ENCODE assay signal across 13 cellular contexts in the genomic region with DNA sequence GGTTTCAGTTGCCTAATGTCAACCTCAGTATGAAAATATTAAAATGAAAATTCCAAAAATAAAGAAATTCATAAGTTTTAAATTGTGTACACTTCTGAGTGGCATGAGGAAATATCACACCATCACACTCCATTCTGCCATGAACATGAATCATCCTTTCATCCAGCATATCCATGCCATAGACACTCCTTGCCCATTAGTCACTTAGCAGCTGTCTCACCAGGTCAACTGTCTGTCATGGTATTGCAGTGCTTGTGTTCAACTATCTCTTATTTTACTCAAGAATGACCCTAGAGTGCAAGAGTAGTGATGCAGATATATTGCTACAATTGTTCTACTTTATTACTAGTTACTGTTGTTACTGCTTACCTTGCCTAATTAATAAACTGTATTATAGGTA.
"Had no signal": no experiment of that assay in that cellular context is flagged by ENCODE, and none has a peak within 500 bp of the region (broad histone marks: within the 10 kb centered on the region; RNA-seq: fewer than 3 reads in every experiment).

No MANE protein-coding gene starts in this region.

- DNase-seq: activated CD4-positive, alpha-beta T cell treated with anti-CD3 and anti-CD28 coated beads, Interleukin-2, amount 10 ng/mL, durations not matched to agents 7 days and 5 days; activated naive CD4-positive, alpha-beta T cell treated with anti-CD3 and anti-CD28 coated beads, Interleukin-2, amount 50 U/mL, for 16 hours; hippocampal formation; naive B cell; psoas muscle; right lobe of liver; stimulated activated CD4-positive, alpha-beta T cell treated with anti-CD3 and anti-CD28 coated beads, Interleukin-1b, Interleukin-23, amount 100 ng/mL, for 48 hours; SW 1271; upper lobe of right lung had no signal

- H3K36me3 ChIP-seq: cardiac muscle cell, esophagus muscularis mucosa, neural progenitor cell, right lobe of liver, thoracic aorta, upper lobe of right lung had no signal

- H3K4me1 ChIP-seq: esophagus muscularis mucosa, neural progenitor cell, psoas muscle, right lobe of liver, upper lobe of right lung had no signal

- H3K4me3 ChIP-seq: cardiac muscle cell, esophagus muscularis mucosa, neural progenitor cell, psoas muscle, right lobe of liver, thoracic aorta, upper lobe of right lung had no signal

- H3K27me3 ChIP-seq: cardiac muscle cell, esophagus muscularis mucosa, neural progenitor cell, right lobe of liver, upper lobe of right lung had no signal

- H3K27ac ChIP-seq: cardiac muscle cell, esophagus muscularis mucosa, neural progenitor cell, psoas muscle, right lobe of liver, thoracic aorta, upper lobe of right lung had no signal

- H3K9me3 ChIP-seq: esophagus muscularis mucosa, psoas muscle, right lobe of liver, thoracic aorta, upper lobe of right lung had no signal
